ENCODE assay signal across 2 cellular contexts in the genomic region with DNA sequence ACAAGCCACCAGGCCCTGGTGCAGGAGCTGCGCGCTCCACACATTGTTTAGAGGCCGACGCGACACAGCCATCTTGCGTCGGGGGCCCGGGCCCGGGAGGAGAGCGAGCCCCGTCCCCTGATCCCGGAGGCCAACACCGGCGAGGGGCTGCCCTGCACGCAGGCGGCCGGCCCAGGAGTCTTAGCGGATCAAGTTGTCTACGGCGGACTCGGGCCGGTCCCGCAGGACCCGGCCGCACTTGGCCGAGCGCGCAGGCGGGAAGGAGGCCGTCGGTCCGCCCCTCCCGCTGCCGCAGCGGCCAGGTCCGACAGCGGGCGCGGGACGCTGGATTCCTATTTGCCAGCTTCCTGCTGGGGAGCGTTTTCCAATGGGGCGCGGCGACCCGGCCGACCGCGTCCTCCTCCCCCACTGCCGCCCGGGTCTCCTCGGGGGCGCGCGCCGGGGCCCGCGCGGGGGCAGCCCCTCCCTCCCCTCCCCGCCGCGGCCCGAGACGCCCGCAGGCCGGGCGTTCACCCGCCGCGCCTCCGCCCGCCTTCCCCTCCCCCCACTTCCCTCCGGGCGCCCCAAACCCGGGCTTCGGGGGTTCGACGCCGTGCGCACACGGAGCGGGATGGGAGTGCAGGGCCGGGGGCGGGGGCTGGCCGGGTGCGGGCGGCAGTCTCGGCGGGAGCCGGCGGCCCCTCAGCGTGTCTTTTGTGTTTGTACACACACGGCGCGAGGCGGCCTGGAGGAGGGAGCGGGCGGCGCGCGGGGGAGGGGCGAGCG.
A peak's percentile ranks its signal among the peaks of the same experiment; 100 is the strongest.
TF ChIP-seq lines count a peak whose summit lies in the region.

No MANE protein-coding gene starts in this region.

TF ChIP-seq in HEK293, 187 proteins besides CTCF, POLR2A, EP300 and RAD21 (continued from another document and continues in another):
- TF ChIP-seq, protein P1, sequence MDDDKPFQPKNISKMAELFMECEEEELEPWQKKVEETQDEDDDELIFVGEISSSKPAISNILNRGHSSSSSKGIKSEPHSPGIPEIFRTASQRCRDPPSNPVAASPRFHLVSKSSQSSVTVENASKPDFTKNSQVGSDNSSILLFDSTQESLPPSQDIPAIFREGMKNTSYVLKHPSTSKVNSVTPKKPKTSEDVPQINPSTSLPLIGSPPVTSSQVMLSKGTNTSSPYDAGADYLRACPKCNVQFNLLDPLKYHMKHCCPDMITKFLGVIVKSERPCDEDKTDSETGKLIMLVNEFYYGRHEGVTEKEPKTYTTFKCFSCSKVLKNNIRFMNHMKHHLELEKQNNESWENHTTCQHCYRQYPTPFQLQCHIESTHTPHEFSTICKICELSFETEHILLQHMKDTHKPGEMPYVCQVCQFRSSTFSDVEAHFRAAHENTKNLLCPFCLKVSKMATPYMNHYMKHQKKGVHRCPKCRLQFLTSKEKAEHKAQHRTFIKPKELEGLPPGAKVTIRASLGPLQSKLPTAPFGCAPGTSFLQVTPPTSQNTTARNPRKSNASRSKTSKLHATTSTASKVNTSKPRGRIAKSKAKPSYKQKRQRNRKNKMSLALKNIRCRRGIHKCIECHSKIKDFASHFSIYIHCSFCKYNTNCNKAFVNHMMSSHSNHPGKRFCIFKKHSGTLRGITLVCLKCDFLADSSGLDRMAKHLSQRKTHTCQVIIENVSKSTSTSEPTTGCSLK (tag by site-specific recombination; IDR thresholded peaks at IDR 0.05) = no peak
- peak; percentile 95 for TF ChIP-seq YY1 (tag by site-specific recombination; IDR thresholded peaks at IDR 0.05)
- TF ChIP-seq GLIS2 (tag by site-specific recombination; IDR thresholded peaks at IDR 0.05) = peak; percentile 67
- TF ChIP-seq SCRT1 (tag by site-specific recombination; IDR thresholded peaks at IDR 0.05; ENCODE audit: borderline replicate concordance) = no peak
- TF ChIP-seq ZNF837 (tag by site-specific recombination; IDR thresholded peaks at IDR 0.05) = peak; percentile 92; the same call in 1 of the 2 replicates
- TF ChIP-seq, protein P2, sequence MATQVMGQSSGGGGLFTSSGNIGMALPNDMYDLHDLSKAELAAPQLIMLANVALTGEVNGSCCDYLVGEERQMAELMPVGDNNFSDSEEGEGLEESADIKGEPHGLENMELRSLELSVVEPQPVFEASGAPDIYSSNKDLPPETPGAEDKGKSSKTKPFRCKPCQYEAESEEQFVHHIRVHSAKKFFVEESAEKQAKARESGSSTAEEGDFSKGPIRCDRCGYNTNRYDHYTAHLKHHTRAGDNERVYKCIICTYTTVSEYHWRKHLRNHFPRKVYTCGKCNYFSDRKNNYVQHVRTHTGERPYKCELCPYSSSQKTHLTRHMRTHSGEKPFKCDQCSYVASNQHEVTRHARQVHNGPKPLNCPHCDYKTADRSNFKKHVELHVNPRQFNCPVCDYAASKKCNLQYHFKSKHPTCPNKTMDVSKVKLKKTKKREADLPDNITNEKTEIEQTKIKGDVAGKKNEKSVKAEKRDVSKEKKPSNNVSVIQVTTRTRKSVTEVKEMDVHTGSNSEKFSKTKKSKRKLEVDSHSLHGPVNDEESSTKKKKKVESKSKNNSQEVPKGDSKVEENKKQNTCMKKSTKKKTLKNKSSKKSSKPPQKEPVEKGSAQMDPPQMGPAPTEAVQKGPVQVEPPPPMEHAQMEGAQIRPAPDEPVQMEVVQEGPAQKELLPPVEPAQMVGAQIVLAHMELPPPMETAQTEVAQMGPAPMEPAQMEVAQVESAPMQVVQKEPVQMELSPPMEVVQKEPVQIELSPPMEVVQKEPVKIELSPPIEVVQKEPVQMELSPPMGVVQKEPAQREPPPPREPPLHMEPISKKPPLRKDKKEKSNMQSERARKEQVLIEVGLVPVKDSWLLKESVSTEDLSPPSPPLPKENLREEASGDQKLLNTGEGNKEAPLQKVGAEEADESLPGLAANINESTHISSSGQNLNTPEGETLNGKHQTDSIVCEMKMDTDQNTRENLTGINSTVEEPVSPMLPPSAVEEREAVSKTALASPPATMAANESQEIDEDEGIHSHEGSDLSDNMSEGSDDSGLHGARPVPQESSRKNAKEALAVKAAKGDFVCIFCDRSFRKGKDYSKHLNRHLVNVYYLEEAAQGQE (tag by site-specific recombination; IDR thresholded peaks at IDR 0.05) = peak; percentile 59
- TF ChIP-seq, protein P3, sequence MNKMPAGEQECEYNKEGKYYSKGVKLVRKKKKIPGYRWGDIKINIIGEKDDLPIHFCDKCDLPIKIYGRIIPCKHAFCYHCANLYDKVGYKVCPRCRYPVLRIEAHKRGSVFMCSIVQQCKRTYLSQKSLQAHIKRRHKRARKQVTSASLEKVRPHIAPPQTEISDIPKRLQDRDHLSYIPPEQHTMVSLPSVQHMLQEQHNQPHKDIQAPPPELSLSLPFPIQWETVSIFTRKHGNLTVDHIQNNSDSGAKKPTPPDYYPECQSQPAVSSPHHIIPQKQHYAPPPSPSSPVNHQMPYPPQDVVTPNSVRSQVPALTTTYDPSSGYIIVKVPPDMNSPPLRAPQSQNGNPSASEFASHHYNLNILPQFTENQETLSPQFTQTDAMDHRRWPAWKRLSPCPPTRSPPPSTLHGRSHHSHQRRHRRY (tag by site-specific recombination; IDR thresholded peaks at IDR 0.05) = no peak
- TF ChIP-seq, protein P4, sequence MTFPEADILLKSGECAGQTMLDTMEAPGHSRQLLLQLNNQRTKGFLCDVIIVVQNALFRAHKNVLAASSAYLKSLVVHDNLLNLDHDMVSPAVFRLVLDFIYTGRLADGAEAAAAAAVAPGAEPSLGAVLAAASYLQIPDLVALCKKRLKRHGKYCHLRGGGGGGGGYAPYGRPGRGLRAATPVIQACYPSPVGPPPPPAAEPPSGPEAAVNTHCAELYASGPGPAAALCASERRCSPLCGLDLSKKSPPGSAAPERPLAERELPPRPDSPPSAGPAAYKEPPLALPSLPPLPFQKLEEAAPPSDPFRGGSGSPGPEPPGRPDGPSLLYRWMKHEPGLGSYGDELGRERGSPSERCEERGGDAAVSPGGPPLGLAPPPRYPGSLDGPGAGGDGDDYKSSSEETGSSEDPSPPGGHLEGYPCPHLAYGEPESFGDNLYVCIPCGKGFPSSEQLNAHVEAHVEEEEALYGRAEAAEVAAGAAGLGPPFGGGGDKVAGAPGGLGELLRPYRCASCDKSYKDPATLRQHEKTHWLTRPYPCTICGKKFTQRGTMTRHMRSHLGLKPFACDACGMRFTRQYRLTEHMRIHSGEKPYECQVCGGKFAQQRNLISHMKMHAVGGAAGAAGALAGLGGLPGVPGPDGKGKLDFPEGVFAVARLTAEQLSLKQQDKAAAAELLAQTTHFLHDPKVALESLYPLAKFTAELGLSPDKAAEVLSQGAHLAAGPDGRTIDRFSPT (tag by site-specific recombination; IDR thresholded peaks at IDR 0.05) = no peak
- TF ChIP-seq ZNF677 (tag by site-specific recombination; IDR thresholded peaks at IDR 0.05) = peak; percentile 52
- TF ChIP-seq, protein P5, sequence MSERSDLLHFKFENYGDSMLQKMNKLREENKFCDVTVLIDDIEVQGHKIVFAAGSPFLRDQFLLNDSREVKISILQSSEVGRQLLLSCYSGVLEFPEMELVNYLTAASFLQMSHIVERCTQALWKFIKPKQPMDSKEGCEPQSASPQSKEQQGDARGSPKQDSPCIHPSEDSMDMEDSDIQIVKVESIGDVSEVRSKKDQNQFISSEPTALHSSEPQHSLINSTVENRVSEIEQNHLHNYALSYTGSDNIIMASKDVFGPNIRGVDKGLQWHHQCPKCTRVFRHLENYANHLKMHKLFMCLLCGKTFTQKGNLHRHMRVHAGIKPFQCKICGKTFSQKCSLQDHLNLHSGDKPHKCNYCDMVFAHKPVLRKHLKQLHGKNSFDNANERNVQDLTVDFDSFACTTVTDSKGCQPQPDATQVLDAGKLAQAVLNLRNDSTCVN (tag by site-specific recombination; optimal IDR thresholded peaks at IDR 0.05) = peak; percentile 95

TF ChIP-seq in K562, 482 proteins besides CTCF, POLR2A, EP300 and RAD21 (continued from another document and continues in another):
- TF ChIP-seq, protein P6, sequence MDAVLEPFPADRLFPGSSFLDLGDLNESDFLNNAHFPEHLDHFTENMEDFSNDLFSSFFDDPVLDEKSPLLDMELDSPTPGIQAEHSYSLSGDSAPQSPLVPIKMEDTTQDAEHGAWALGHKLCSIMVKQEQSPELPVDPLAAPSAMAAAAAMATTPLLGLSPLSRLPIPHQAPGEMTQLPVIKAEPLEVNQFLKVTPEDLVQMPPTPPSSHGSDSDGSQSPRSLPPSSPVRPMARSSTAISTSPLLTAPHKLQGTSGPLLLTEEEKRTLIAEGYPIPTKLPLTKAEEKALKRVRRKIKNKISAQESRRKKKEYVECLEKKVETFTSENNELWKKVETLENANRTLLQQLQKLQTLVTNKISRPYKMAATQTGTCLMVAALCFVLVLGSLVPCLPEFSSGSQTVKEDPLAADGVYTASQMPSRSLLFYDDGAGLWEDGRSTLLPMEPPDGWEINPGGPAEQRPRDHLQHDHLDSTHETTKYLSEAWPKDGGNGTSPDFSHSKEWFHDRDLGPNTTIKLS (IDR thresholded peaks at IDR 0.05; ENCODE audit: borderline replicate concordance, low read depth) = peak; percentile 53; the same call in 1 of the 2 replicates
- TF ChIP-seq TFAM (CRISPR knock-in tag; conservative IDR thresholded peaks at IDR 0.05) (no peak), GTF2E2 (tag; IDR thresholded peaks at IDR 0.05) (peak; percentile 83; the same call in 1 of the 2 replicates), STAT5A (IDR thresholded peaks at IDR 0.05; ENCODE audit: borderline replicate concordance, low read length) (no peak), CHD4 (IDR thresholded peaks at IDR 0.05; ENCODE audit: insufficient read depth, insufficient replicate concordance, low read depth, low read length, poor library complexity, severe bottlenecking) (no peak), MTA3 (IDR thresholded peaks at IDR 0.05; ENCODE audit: borderline replicate concordance) (peak; percentile 89), SMARCE1 (IDR thresholded peaks at IDR 0.05) (no peak), TRIM28 (IDR thresholded peaks at IDR 0.05) (no peak), CBFA2T3 (IDR thresholded peaks at IDR 0.05) (no peak), MCM7 (IDR thresholded peaks at IDR 0.05) (no peak)
- TF ChIP-seq, protein P7, sequence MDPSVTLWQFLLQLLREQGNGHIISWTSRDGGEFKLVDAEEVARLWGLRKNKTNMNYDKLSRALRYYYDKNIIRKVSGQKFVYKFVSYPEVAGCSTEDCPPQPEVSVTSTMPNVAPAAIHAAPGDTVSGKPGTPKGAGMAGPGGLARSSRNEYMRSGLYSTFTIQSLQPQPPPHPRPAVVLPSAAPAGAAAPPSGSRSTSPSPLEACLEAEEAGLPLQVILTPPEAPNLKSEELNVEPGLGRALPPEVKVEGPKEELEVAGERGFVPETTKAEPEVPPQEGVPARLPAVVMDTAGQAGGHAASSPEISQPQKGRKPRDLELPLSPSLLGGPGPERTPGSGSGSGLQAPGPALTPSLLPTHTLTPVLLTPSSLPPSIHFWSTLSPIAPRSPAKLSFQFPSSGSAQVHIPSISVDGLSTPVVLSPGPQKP (CRISPR knock-in tag; IDR thresholded peaks at IDR 0.05) = no peak
- TF ChIP-seq, protein P8, sequence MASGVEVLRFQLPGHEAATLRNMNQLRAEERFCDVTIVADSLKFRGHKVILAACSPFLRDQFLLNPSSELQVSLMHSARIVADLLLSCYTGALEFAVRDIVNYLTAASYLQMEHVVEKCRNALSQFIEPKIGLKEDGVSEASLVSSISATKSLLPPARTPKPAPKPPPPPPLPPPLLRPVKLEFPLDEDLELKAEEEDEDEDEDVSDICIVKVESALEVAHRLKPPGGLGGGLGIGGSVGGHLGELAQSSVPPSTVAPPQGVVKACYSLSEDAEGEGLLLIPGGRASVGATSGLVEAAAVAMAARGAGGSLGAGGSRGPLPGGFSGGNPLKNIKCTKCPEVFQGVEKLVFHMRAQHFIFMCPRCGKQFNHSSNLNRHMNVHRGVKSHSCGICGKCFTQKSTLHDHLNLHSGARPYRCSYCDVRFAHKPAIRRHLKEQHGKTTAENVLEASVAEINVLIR (CRISPR knock-in tag; IDR thresholded peaks at IDR 0.05) = no peak
- TF ChIP-seq, protein P9, sequence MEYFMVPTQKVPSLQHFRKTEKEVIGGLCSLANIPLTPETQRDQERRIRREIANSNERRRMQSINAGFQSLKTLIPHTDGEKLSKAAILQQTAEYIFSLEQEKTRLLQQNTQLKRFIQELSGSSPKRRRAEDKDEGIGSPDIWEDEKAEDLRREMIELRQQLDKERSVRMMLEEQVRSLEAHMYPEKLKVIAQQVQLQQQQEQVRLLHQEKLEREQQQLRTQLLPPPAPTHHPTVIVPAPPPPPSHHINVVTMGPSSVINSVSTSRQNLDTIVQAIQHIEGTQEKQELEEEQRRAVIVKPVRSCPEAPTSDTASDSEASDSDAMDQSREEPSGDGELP (CRISPR knock-in tag; IDR thresholded peaks at IDR 0.05; ENCODE audit: borderline replicate concordance) = no peak; the same call in 1 of the 2 replicates
